20 cellular contexts compared by ENCODE assay signal in the genomic region with DNA sequence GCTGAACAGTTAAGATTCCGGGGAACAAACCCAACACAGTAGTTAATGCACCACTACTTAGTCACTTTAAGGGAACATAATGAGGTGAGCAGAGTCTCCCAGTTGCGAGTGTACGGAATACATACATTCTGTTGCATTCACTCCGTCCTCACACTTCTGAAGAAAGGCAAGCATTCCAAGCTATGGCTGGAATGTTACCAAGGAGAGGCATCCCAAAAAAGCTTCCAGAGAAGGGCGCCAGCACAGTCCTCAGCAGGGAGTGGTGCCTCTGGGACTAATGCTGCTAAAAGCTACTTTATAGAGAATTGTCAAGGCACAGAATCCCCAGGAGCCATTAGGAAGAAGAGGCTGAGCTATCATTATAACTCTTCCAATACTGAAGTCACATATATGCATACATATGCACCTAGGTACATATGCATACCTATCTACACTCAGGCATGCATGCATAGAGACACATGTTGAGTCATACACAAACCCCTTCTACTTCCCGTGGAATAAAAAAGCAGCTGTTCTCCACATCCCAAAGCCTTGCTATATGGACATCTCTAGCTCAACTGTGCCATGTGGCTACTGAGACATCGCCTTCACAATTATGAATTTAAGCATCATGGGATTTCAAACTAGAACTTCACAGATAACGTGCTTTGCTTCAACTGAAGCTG.
DNase-seq lines count a peak whose midpoint lies in the region; ATAC-seq, FAIRE-seq and TF ChIP-seq lines count a peak whose summit lies in the region.
"Had no signal": no experiment of that assay in that cellular context is flagged by ENCODE, and none has a peak within 500 bp of the region (broad histone marks: within the 10 kb centered on the region; RNA-seq: fewer than 3 reads in every experiment).

No MANE protein-coding gene starts in this region.

- 18% methylated on average over 8 of the region's 8 CpGs for WGBS in HepG2 (ENCODE audit: low lambda C conversion rate)
- 63% methylated on average over 5 of the region's 8 CpGs for WGBS in right lobe of liver (ENCODE audit: insufficient coverage, low coverage, low lambda C conversion rate, missing lambda C conversion rate)

- TF ChIP-seq POLR2A in HepG2 (IDR thresholded peaks at IDR 0.05; ENCODE audit: insufficient read depth in 1 of 2, low read depth in 2 of 2, low read length in 2 of 2): no peak
- no peak for TF ChIP-seq POLR2A in right lobe of liver (IDR thresholded peaks at IDR 0.05)

- TF ChIP-seq CTCF in HepG2 (CRISPR knock-in tag; IDR thresholded peaks at IDR 0.05): no peak
- no peak for TF ChIP-seq CTCF in right lobe of liver (IDR thresholded peaks at IDR 0.05)
- no peak for TF ChIP-seq CTCF in activated B cell treated with CpG ODN at 0.5 μM for 24 hours (IDR thresholded peaks at IDR 0.05)
- no peak for TF ChIP-seq CTCF in kidney (IDR thresholded peaks at IDR 0.05; ENCODE audit: borderline replicate concordance, extremely low read depth, insufficient read depth)
- TF ChIP-seq CTCF in BE2C (IDR thresholded peaks at IDR 0.05; ENCODE audit: low read depth, low read length): no peak

- H3K4me1 ChIP-seq in HepG2 (ENCODE audit: insufficient read depth, low read length) (no peaks in the 10 kb centered on the region), right lobe of liver (peaks cover 0 to 14% (median 7%) of the 10 kb centered on the region in 4 donors), kidney (ENCODE audit: control insufficient read depth in 1 of 2, insufficient read depth in 1 of 2, low read depth in 1 of 2, low read length in 2 of 2) (peaks cover 5% of the 10 kb centered on the region in 2 donors), BE2C (no peaks in the 10 kb centered on the region; the same call in 1 of the 2 replicates)

- peak overlapping the region; percentile 31 for H2AFZ ChIP-seq in HepG2 (ENCODE audit: low read length)

- H3K27ac Mint-ChIP-seq in activated B cell treated with CpG ODN at 0.5 μM for 24 hours (peak overlapping the region; percentile 46), memory B cell (peak overlapping the region; percentile 84)
- H3K27ac Mint-ChIP-seq: activated naive CD4-positive, alpha-beta T cell treated with anti-CD3 and anti-CD28 coated beads for 36 hours; nephron progenitor cell had no signal

- H3K9me3 Mint-ChIP-seq in activated B cell treated with CpG ODN at 0.5 μM for 24 hours (no peaks in the 10 kb centered on the region), memory B cell (no peaks in the 10 kb centered on the region)
- H3K9me3 Mint-ChIP-seq: CD4-positive, CD25-positive, alpha-beta regulatory T cell; nephron progenitor cell had no signal

- intact Hi-C loops in HepG2 (cut with micrococcal nuclease; ENCODE audit: unreplicated experiment) (loop anchor here (5.0 kb wide), 1 partner anchor 1248 kb away; no protein-coding TSS in a partner anchor), right lobe of liver (cut with DNase I) (loop anchor here in 1 of 2 donors (10.0 kb wide), 1 partner anchor 125 kb away; a partner anchor contains a TSS), activated B cell treated with CpG ODN at 0.5 μM for 24 hours (cut with micrococcal nuclease) (loop anchor here (2.0 to 10.0 kb wide), 5 partner anchors 15 to 587 kb away; a partner anchor contains a TSS), kidney (cut with DNase I) (loop anchor here (10.0 kb wide), 2 partner anchors 125 to 195 kb away; a partner anchor contains a TSS)

- H3K4me1 Mint-ChIP-seq in activated B cell treated with CpG ODN at 0.5 μM for 24 hours: peaks cover 64% of the 10 kb centered on the region
- H3K4me1 Mint-ChIP-seq in memory B cell: peaks cover 41% of the 10 kb centered on the region

- H3K36me3 Mint-ChIP-seq in activated B cell treated with CpG ODN at 0.5 μM for 24 hours (ENCODE audit: low read depth) (peaks cover 24% of the 10 kb centered on the region), memory B cell (peaks cover 10% of the 10 kb centered on the region)

- FAIRE-seq in HepG2 (lab: Jason Lieb, UNC) (no peak), kidney (lab: Jason Lieb, UNC) (no peak)

- CTCF ChIA-PET in HepG2 (lab: Yijun Ruan, JAX; ENCODE audit: low intra/inter-chr PET ratio, low total read pairs) (interaction anchor here (1.3 to 3.0 kb wide), 2 partner anchors 187 to 188 kb away, joined by 3 to 46 read pairs; no protein-coding TSS in a partner anchor), activated B cell treated with CpG ODN at 0.5 μM for 24 hours (lab: Charles Lee) (interaction anchor here (0.7 to 3.8 kb wide), 16 partner anchors 9 to 188 kb away, joined by 3 to 110 read pairs (median 6); a partner anchor contains a TSS)

- no peak overlapping the region for H3K27ac ChIP-seq in HepG2 (ENCODE audit: extremely low read length, insufficient read depth, low read length)
- no peak overlapping the region for H3K27ac ChIP-seq in right lobe of liver
- no peak overlapping the region for H3K27ac ChIP-seq in kidney (ENCODE audit: low read depth in 2 of 2, low read length in 2 of 2)
- H3K27ac ChIP-seq: heart left ventricle, RWPE1, vagina had no signal

- H3K9me3 ChIP-seq in HepG2 (ENCODE audit: low read length): no peaks in the 10 kb centered on the region
- H3K9me3 ChIP-seq in right lobe of liver: no peaks in the 10 kb centered on the region
- no peaks in the 10 kb centered on the region for H3K9me3 ChIP-seq in kidney (ENCODE audit: control insufficient read depth in 1 of 2, low read length in 2 of 2)
- no peaks in the 10 kb centered on the region for H3K9me3 ChIP-seq in BE2C
- H3K9me3 ChIP-seq: heart left ventricle, vagina had no signal

- H3K4me3 ChIP-seq in HepG2 (replicated peaks in 1 of 3; ENCODE audit: insufficient read depth in 1 of 3, low read depth in 2 of 3, low read length in 3 of 3): no peak overlapping the region
- no peak overlapping the region for H3K4me3 ChIP-seq in right lobe of liver
- no peak overlapping the region for H3K4me3 ChIP-seq in kidney (ENCODE audit: low read length in 2 of 2)
- no peak overlapping the region for H3K4me3 ChIP-seq in BE2C (ENCODE audit: low read depth, low read length)
- H3K4me3 ChIP-seq: heart left ventricle, vagina had no signal

- no TSS peak for BruUV-seq in HepG2 (replicated peaks; lab: Mats Ljungman, UMichigan)

- no peaks in the 10 kb centered on the region for H3K27me3 ChIP-seq in HepG2 (ENCODE audit: control insufficient read depth in 1 of 2, insufficient read depth in 2 of 2, low read length in 2 of 2)
- H3K27me3 ChIP-seq in right lobe of liver: no peaks in the 10 kb centered on the region
- no peaks in the 10 kb centered on the region for H3K27me3 ChIP-seq in BE2C
- H3K27me3 ChIP-seq: heart left ventricle, vagina had no signal

- no peaks in the 10 kb centered on the region for H3K27me3 Mint-ChIP-seq in activated B cell treated with CpG ODN at 0.5 μM for 24 hours
- no peaks in the 10 kb centered on the region for H3K27me3 Mint-ChIP-seq in memory B cell
- H3K27me3 Mint-ChIP-seq: CD4-positive, CD25-positive, alpha-beta regulatory T cell had no signal

- no peaks in the 10 kb centered on the region for H4K20me1 ChIP-seq in HepG2 (ENCODE audit: insufficient read depth, low read length)

- H3K4me3 Mint-ChIP-seq in activated B cell treated with CpG ODN at 0.5 μM for 24 hours (no peak overlapping the region), memory B cell (no peak overlapping the region)
- H3K4me3 Mint-ChIP-seq: activated naive CD4-positive, alpha-beta T cell treated with anti-CD3 and anti-CD28 coated beads for 36 hours; nephron progenitor cell had no signal

- TF ChIP-seq EP300 in HepG2 (IDR thresholded peaks at IDR 0.05; ENCODE audit: low read depth in 2 of 2, low read length in 2 of 2): no peak
- TF ChIP-seq EP300 in HepG2 (CRISPR knock-in tag; IDR thresholded peaks at IDR 0.05; ENCODE audit: borderline replicate concordance): no peak

- no peaks in the 10 kb centered on the region for H3K36me3 ChIP-seq in HepG2 (replicated peaks in 1 of 2; ENCODE audit: control insufficient read depth in 1 of 2, insufficient read depth in 2 of 2, low read length in 2 of 2)
- H3K36me3 ChIP-seq in right lobe of liver: no peaks in the 10 kb centered on the region
- no peaks in the 10 kb centered on the region for H3K36me3 ChIP-seq in kidney (ENCODE audit: control insufficient read depth in 1 of 2, insufficient read depth in 2 of 2, low read length in 2 of 2)
- no peaks in the 10 kb centered on the region for H3K36me3 ChIP-seq in BE2C
- H3K36me3 ChIP-seq: heart left ventricle, vagina had no signal

- no peak for TF ChIP-seq RAD21 in HepG2 (CRISPR knock-in tag; IDR thresholded peaks at IDR 0.05)

- no peak overlapping the region for H3K4me2 ChIP-seq in HepG2 (ENCODE audit: low read depth, low read length)

- no peak for ATAC-seq in HepG2
- ATAC-seq in right lobe of liver: no peak
- no peak for ATAC-seq in activated B cell treated with CpG ODN at 0.5 μM for 24 hours (ENCODE audit: low read depth)
- no peak for ATAC-seq in memory B cell (ENCODE audit: low read depth)
- no peak for ATAC-seq in GM18909 (IDR thresholded peaks at IDR 0.05; ENCODE audit: poor library complexity, unreplicated experiment)
- ATAC-seq: heart left ventricle had no signal

- POLR2A ChIA-PET in HepG2 (lab: Yijun Ruan, JAX): no interaction called here
- POLR2A ChIA-PET in activated B cell treated with CpG ODN at 0.5 μM for 24 hours (lab: Charles Lee): interaction anchor here (1.2 to 3.8 kb wide), 2 partner anchors 9 to 119 kb away, joined by 3 to 61 read pairs; a partner anchor contains a TSS

- DNase-seq in HepG2 (ENCODE audit: low spot score): no peak
- DNase-seq in right lobe of liver: no peak
- DNase-seq in activated B cell treated with CpG ODN at 0.5 μM for 24 hours: no peak
- DNase-seq in memory B cell (ENCODE audit: low spot score in 2 of 2): no peak
- DNase-seq in kidney: no peak
- DNase-seq in NCI-H226: no peak
- DNase-seq in BE2C: no peak
- DNase-seq: activated naive CD4-positive, alpha-beta T cell treated with anti-CD3 and anti-CD28 coated beads for 36 hours; CD4-positive, CD25-positive, alpha-beta regulatory T cell; DND-41; heart left ventricle; Karpas-422; NCI-H1092; NCI-H2081 treated with DMSO at 0.1 percent for 48 hours; NCI-H510A; nephron progenitor cell; substantia nigra had no signal

- H3K79me2 ChIP-seq in HepG2 (ENCODE audit: insufficient read depth, low read length): no peaks in the 10 kb centered on the region

- in situ Hi-C loops in HepG2 (cut with HindIII; ENCODE audit: extremely low pct_ligation_motif_present, low pct_unique_long_range_greater_than_20kb): loop anchor here (5.0 to 10.0 kb wide), 2 partner anchors 192 to 585 kb away; no protein-coding TSS in a partner anchor

- H3K9ac ChIP-seq in HepG2 (ENCODE audit: insufficient read depth, low read depth, low read length) (no peak overlapping the region), kidney (ENCODE audit: low read length in 2 of 2) (no peak overlapping the region)

TF ChIP-seq in HepG2, 621 proteins besides CTCF, POLR2A, EP300 and RAD21 (continues in another document):
- TF ChIP-seq HDAC6 (IDR thresholded peaks at IDR 0.05; ENCODE audit: low read depth, low read length) (no peak), ZFP36L1 (CRISPR knock-in tag; IDR thresholded peaks at IDR 0.05) (no peak), NR2F2 (IDR thresholded peaks at IDR 0.05; ENCODE audit: borderline replicate concordance, low read depth) (no peak), CCDC6 (CRISPR knock-in tag; IDR thresholded peaks at IDR 0.05) (no peak), ZBTB8A (CRISPR knock-in tag; IDR thresholded peaks at IDR 0.05; ENCODE audit: borderline replicate concordance, low read depth) (no peak), RFXAP (CRISPR knock-in tag; IDR thresholded peaks at IDR 0.05; ENCODE audit: borderline replicate concordance) (no peak)
